ENCODE assay signal across 1 cellular context in genomic region chr14:76812422-76813383, GRCh38.
A peak's percentile ranks its signal among the peaks of the same experiment; 100 is the strongest.
TF ChIP-seq lines count a peak whose summit lies in the region.

Gene ANGEL1 (minus strand): TSS chr14:76812882. CDS start chr14:76812827, 55 bp downstream.

TF ChIP-seq in HepG2, 621 proteins besides CTCF, POLR2A, EP300 and RAD21 (continued from another document and continues in another):
- TF ChIP-seq TRAFD1 (CRISPR knock-in tag; IDR thresholded peaks at IDR 0.05; ENCODE audit: borderline replicate concordance) (no peak), HOXA5 (CRISPR knock-in tag; IDR thresholded peaks at IDR 0.05) (0 out of 2 replicates have a peak, but pooled peaks have one; percentile 25), SKIL (CRISPR knock-in tag; IDR thresholded peaks at IDR 0.05; ENCODE audit: borderline replicate concordance) (no peak), ZNF430 (CRISPR knock-in tag; IDR thresholded peaks at IDR 0.05) (peak; percentile 84), IKZF1 (IDR thresholded peaks at IDR 0.05) (no peak), ZNF251 (CRISPR knock-in tag; IDR thresholded peaks at IDR 0.05) (no peak), ZNF737 (CRISPR knock-in tag; IDR thresholded peaks at IDR 0.05; ENCODE audit: borderline replicate concordance) (peak; percentile 63; the same call in 1 of the 2 replicates), ZNF556 (CRISPR knock-in tag; IDR thresholded peaks at IDR 0.05; ENCODE audit: borderline replicate concordance) (peak; percentile 55; the same call in 1 of the 2 replicates), ZFP91 (CRISPR knock-in tag; IDR thresholded peaks at IDR 0.05; ENCODE audit: borderline replicate concordance) (peak; percentile 89), GTF2F1 (IDR thresholded peaks at IDR 0.05; ENCODE audit: low read length) (no peak), HCFC1 (IDR thresholded peaks at IDR 0.05; ENCODE audit: low read depth, low read length) (peak; percentile 49; the same call in 1 of the 2 replicates), ZNF687 (CRISPR knock-in tag; IDR thresholded peaks at IDR 0.05) (peak; percentile 95), NFYC (CRISPR knock-in tag; IDR thresholded peaks at IDR 0.05) (peak; percentile 24; the same call in 1 of the 2 replicates), LRRFIP1 (CRISPR knock-in tag; conservative IDR thresholded peaks at IDR 0.05) (no peak), ZNF564 (CRISPR knock-in tag; IDR thresholded peaks at IDR 0.05) (peak; percentile 68; the same call in 1 of the 2 replicates), MAZ (IDR thresholded peaks at IDR 0.05; ENCODE audit: borderline replicate concordance, low read depth, low read length) (peak; percentile 80; the same call in 1 of the 2 replicates), MAZ (CRISPR knock-in tag; IDR thresholded peaks at IDR 0.05; ENCODE audit: low read depth) (peak; percentile 86), ZNF776 (CRISPR knock-in tag; IDR thresholded peaks at IDR 0.05) (no peak; the same call in 1 of the 2 replicates), DMAP1 (CRISPR knock-in tag; IDR thresholded peaks at IDR 0.05) (peak; percentile 89), POGK (CRISPR knock-in tag; conservative IDR thresholded peaks at IDR 0.05) (peak; percentile 88), ELF3 (CRISPR knock-in tag; IDR thresholded peaks at IDR 0.05) (peak; percentile 70), ZNF713 (CRISPR knock-in tag; IDR thresholded peaks at IDR 0.05) (no peak), HINFP (CRISPR knock-in tag; IDR thresholded peaks at IDR 0.05; ENCODE audit: low read depth) (peak; percentile 72; the same call in 1 of the 2 replicates), SMAD3 (CRISPR knock-in tag; IDR thresholded peaks at IDR 0.05) (no peak), ZNF839 (CRISPR knock-in tag; IDR thresholded peaks at IDR 0.05; ENCODE audit: borderline replicate concordance) (no peak), NFIB (CRISPR knock-in tag; IDR thresholded peaks at IDR 0.05; ENCODE audit: borderline replicate concordance) (no peak), ZSCAN9 (CRISPR knock-in tag; IDR thresholded peaks at IDR 0.05; ENCODE audit: borderline replicate concordance) (peak; percentile 47; the same call in 1 of the 2 replicates), HNF1B (CRISPR knock-in tag; IDR thresholded peaks at IDR 0.05) (peak; percentile 51; the same call in 1 of the 2 replicates), TFDP2 (CRISPR knock-in tag; IDR thresholded peaks at IDR 0.05) (peak; percentile 82), ZNF414 (CRISPR knock-in tag; IDR thresholded peaks at IDR 0.05) (peak; percentile 39; the same call in 1 of the 2 replicates), ZBTB10 (CRISPR knock-in tag; IDR thresholded peaks at IDR 0.05; ENCODE audit: borderline replicate concordance) (peak; percentile 71; the same call in 1 of the 2 replicates), AHR (CRISPR knock-in tag; IDR thresholded peaks at IDR 0.05) (no peak), HNF4A (CRISPR knock-in tag; IDR thresholded peaks at IDR 0.05) (no peak)
